ENCODE assay signal across 8 cellular contexts in genomic region chr6:159720708-159721107, GRCh38. TPM values are rescaled to one million over a fixed set of nuclear protein-coding genes. Genes with fewer than 3 reads are reported as not detected.
DNase-seq lines count a peak whose midpoint lies in the region; ATAC-seq and TF ChIP-seq lines count a peak whose summit lies in the region.

No MANE protein-coding gene starts in this region.

- H3K27me3 ChIP-seq in esophagus muscularis mucosa (no peaks in the 10 kb centered on the region), smooth muscle cell (ENCODE audit: low read depth) (no peaks in the 10 kb centered on the region)

- H3K4me2 ChIP-seq in smooth muscle cell, result no peak overlapping the region

- DNase-seq in NCI-H2081 (lab: John Stamatoyannopoulos, UW) (peak; percentile 39 to 54), NCI-H2081 treated with DMSO at 0.1 percent for 48 hours (lab: John Stamatoyannopoulos, UW) (no peak), HEK293T (ENCODE audit: extremely low spot score) (peak; percentile 32), SW480 (ENCODE audit: low spot score) (peak; percentile 46), esophagus muscularis mucosa (ENCODE audit: extremely low spot score) (no peak), smooth muscle cell (lab: John Stamatoyannopoulos, UW; ENCODE audit: unreplicated experiment) (no peak), superior temporal gyrus (ENCODE audit: extremely low spot score) (no peak)

- H3K79me2 ChIP-seq in smooth muscle cell (ENCODE audit: low read depth), result peaks cover 46% of the 10 kb centered on the region

- no peak overlapping the region for H2AFZ ChIP-seq in smooth muscle cell (ENCODE audit: low read depth)

- no peak overlapping the region for H3K9ac ChIP-seq in smooth muscle cell (ENCODE audit: low read depth)

- H3K9me3 ChIP-seq in esophagus muscularis mucosa (no peaks in the 10 kb centered on the region), smooth muscle cell (replicated peaks; ENCODE audit: low read depth) (no peaks in the 10 kb centered on the region)

- intact Hi-C loops in esophagus muscularis mucosa (cut with DNase I), result no loop called here

- H3K36me3 ChIP-seq in esophagus muscularis mucosa (peaks cover 0 to 4% (median 0%) of the 10 kb centered on the region in 4 donors), smooth muscle cell (ENCODE audit: low read depth) (no peaks in the 10 kb centered on the region)

- POLR2A ChIA-PET in HEK293T (lab: Yijun Ruan, JAX), result interaction anchor here (1.1 kb wide), 1 partner anchor 70 kb away, joined by 7 read pairs; the partner anchor contains the start of genes MRPL18 and TCP1

- CTCF ChIA-PET in HEK293T (lab: Yijun Ruan, JAX), result interaction anchor here (0.6 to 0.7 kb wide), 2 partner anchors 62 to 225 kb away, joined by 3 to 4 read pairs; no protein-coding TSS in a partner anchor

- peaks cover 4% of the 10 kb centered on the region for H4K20me1 ChIP-seq in smooth muscle cell (ENCODE audit: low read depth)

- TF ChIP-seq POLR2A in esophagus muscularis mucosa (IDR thresholded peaks at IDR 0.05; ENCODE audit: low read depth), result no peak

- H3K4me3 ChIP-seq in esophagus muscularis mucosa, result no peak overlapping the region
- H3K4me3 ChIP-seq in smooth muscle cell, result no peak overlapping the region

- 76% methylated on average over 7 of the region's 7 CpGs for WGBS in esophagus muscularis mucosa
- WGBS in smooth muscle cell (ENCODE audit: low lambda C conversion rate), result 81% methylated on average over 6 of the region's 7 CpGs

- H3K27ac ChIP-seq in esophagus muscularis mucosa (replicated peaks in 1 of 4), result no peak overlapping the region
- no peak overlapping the region for H3K27ac ChIP-seq in smooth muscle cell (ENCODE audit: low read depth)

- TF ChIP-seq CTCF in esophagus muscularis mucosa (IDR thresholded peaks at IDR 0.05) (peak; percentile 34 to 46 (median 34)), smooth muscle cell (IDR thresholded peaks at IDR 0.05; ENCODE audit: borderline replicate concordance, insufficient read depth, poor library complexity, severe bottlenecking) (peak; percentile 32)

- TF ChIP-seq EP300 in esophagus muscularis mucosa (IDR thresholded peaks at IDR 0.05), result no peak

- no peak for ATAC-seq in GM21515 (IDR thresholded peaks at IDR 0.05; ENCODE audit: unreplicated experiment)

- H3F3A ChIP-seq in smooth muscle cell (ENCODE audit: low read depth), result peaks cover 8% of the 10 kb centered on the region

- H3K4me1 ChIP-seq in esophagus muscularis mucosa, result peaks cover 19 to 42% (median 32%) of the 10 kb centered on the region in 4 donors
- H3K4me1 ChIP-seq in smooth muscle cell (ENCODE audit: low read depth), result peaks cover 13% of the 10 kb centered on the region

TF ChIP-seq in HEK293T, 16 proteins besides CTCF, POLR2A, EP300 and RAD21:
- TF ChIP-seq HDGF (IDR thresholded peaks at IDR 0.05; ENCODE audit: borderline replicate concordance) (no peak), CTBP1 (IDR thresholded peaks at IDR 0.05; ENCODE audit: borderline replicate concordance) (no peak), ZNF384 (IDR thresholded peaks at IDR 0.05) (peak; percentile 98)

RNA-seq across cellular contexts. Expression of gene WTAP, which starts 6.6 kb away (rescaled TPM):
- 10 to 100 TPM; 62.7 to 96.9 (median 75.3) TPM for total RNA-seq in esophagus muscularis mucosa
- 90.2 and 94.1 TPM in 2 replicates for total RNA-seq in smooth muscle cell
- 39.4 and 56.8 TPM in 2 replicates for polyA plus RNA-seq in smooth muscle cell

RNA-seq across cellular contexts. Expression of gene SOD2, which starts 27.7 kb away (rescaled TPM):
- total RNA-seq in esophagus muscularis mucosa, result 100 to 1,000 TPM; 147 to 927 (median 395) TPM
- total RNA-seq in smooth muscle cell, result 68.4 and 69.4 TPM in 2 replicates
- 53.2 and 72.0 TPM in 2 replicates for polyA plus RNA-seq in smooth muscle cell

RNA-seq across cellular contexts. Expression of gene ACAT2, which starts 41.1 kb away (rescaled TPM):
- total RNA-seq in esophagus muscularis mucosa (1 to 10 TPM; 4.7 to 9.1 (median 6.9) TPM), smooth muscle cell (21.5 and 25.3 TPM in 2 replicates)
- 51.0 and 82.5 TPM in 2 replicates for polyA plus RNA-seq in smooth muscle cell

Comparison
In these comparisons a context has a peak if more than half of its experiments do, and no peak if none do; other contexts are left out.
1. DNase-seq: peak in NCI-H2081 (2 of 2), HEK293T (single experiment) and SW480 (single experiment); none in NCI-H2081 treated with DMSO at 0.1 percent for 48 hours (single experiment), esophagus muscularis mucosa (single experiment), smooth muscle cell (single experiment) and superior temporal gyrus (single experiment).